In the genomic region with DNA sequence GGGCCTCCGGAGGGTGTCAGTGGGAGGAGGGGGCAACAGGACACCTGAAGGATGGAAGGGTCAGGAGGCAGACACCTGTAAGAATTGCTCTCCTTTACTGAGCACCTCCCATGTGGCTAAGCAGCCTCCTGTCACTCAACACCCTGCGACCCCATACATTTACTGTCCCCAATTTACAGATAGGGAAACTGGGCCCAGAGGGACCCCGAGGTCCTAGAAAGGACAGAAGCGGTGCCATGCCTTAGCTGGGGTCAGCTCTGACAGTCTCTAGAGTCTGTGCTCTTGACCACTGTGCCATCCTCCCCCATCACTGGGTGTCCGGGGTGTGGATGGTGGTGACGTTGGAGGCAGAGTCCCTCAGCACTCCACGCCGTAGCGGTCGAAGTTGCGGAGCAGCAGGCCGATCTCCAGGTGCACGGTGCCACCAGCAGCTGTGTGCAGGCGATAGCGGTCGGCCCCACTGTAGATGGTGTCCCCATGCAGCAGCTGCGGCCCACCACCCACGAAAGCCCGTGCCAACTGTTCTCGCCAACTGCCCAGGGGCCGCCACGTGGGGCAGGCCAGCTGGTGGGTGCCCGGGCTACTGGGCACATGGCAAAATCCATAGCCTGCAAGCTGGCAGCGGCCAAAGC, we compare ENCODE assay signal across 8 cellular contexts. TPM values are rescaled to one million over a fixed set of nuclear protein-coding genes. Genes with fewer than 3 reads are reported as not detected.
A peak's percentile ranks its signal among the peaks of the same experiment; 100 is the strongest.
DNase-seq lines count a peak whose midpoint lies in the region; ATAC-seq and TF ChIP-seq lines count a peak whose summit lies in the region.

No MANE protein-coding gene starts in this region.

- CTCF ChIA-PET in RWPE1 (lab: Yijun Ruan, JAX) = interaction anchor here (0.6 to 1.5 kb wide), 3 partner anchors 26 to 196 kb away, joined by 3 to 5 read pairs (median 4); no protein-coding TSS in a partner anchor

- intact Hi-C loops in sigmoid colon (cut with DNase I) = loop anchor here (5.0 kb wide), 2 partner anchors 42 to 92 kb away; partner anchors contain the start of genes CCDC97 and HNRNPUL1

- peaks cover 0 to 34% (median 24%) of the 10 kb centered on the region in 4 donors for H3K4me1 ChIP-seq in sigmoid colon

- peak overlapping the region; percentile 84 for H3K27ac ChIP-seq in RWPE1
- peak overlapping the region; percentile 87 to 95 (median 94) for H3K27ac ChIP-seq in sigmoid colon

- H3K4me3 ChIP-seq in GM12865 (ENCODE audit: low read depth, low read length) = peak overlapping the region; percentile 96
- peak overlapping the region; percentile 93 for H3K4me3 ChIP-seq in fibroblast of pulmonary artery (replicated peaks; ENCODE audit: low read depth, low read length)
- peak overlapping the region; percentile 74 to 85 (median 77) for H3K4me3 ChIP-seq in sigmoid colon

- H3K9me3 ChIP-seq in sigmoid colon = no peaks in the 10 kb centered on the region

- POLR2A ChIA-PET in RWPE1 (lab: Yijun Ruan, JAX; ENCODE audit: low non-redundant PET) = interaction anchor here (1.4 kb wide), 1 partner anchor 10 kb away, joined by 4 read pairs; no protein-coding TSS in a partner anchor

- DNase-seq in GM12865 (ENCODE audit: low read depth) = no peak
- no peak for DNase-seq in RWPE1 (ENCODE audit: low spot score)
- DNase-seq in fibroblast of pulmonary artery (ENCODE audit: low read depth) = no peak
- DNase-seq in sigmoid colon = peak; percentile 74
- DNase-seq in Kasumi-1 (lab: John Stamatoyannopoulos, UW) = no peak

- 90 to 93% methylated on average over 24 of the region's 24 CpGs for WGBS in sigmoid colon, 2 donors

- TF ChIP-seq CTCF in GM12865 (IDR thresholded peaks at IDR 0.05; ENCODE audit: insufficient read depth, low read depth, low read length, missing control alignments) (no peak), RWPE1 (conservative IDR thresholded peaks at IDR 0.05; ENCODE audit: low read depth) (peak; percentile 58), fibroblast of pulmonary artery (IDR thresholded peaks at IDR 0.05; ENCODE audit: low read length, missing control alignments) (no peak), sigmoid colon (IDR thresholded peaks at IDR 0.05) (peak in 2 of 4 experiments; percentile 7 to 17)

- no peaks in the 10 kb centered on the region for H3K36me3 ChIP-seq in sigmoid colon

- TF ChIP-seq EP300 in sigmoid colon (IDR thresholded peaks at IDR 0.05) = no peak

- TF ChIP-seq POLR2A in sigmoid colon (IDR thresholded peaks at IDR 0.05) = no peak

- ATAC-seq in HG02588 (IDR thresholded peaks at IDR 0.05; ENCODE audit: unreplicated experiment) (no peak), HG03521 (IDR thresholded peaks at IDR 0.05; ENCODE audit: unreplicated experiment) (no peak), HG03442 (IDR thresholded peaks at IDR 0.05; ENCODE audit: unreplicated experiment) (no peak)

- H3K27me3 ChIP-seq in sigmoid colon = no peaks in the 10 kb centered on the region

RNA-seq across cellular contexts. Expression of gene TGFB1, which starts 0.7 kb away (rescaled TPM):
- total RNA-seq in sigmoid colon = 10 to 100 TPM; 16.4 to 27.1 (median 18.1) TPM
- 10 to 100 TPM in 1 of 3 donors, 1 to 10 TPM in 2; 6.5 to 25.0 (median 7.2) TPM for polyA plus RNA-seq in sigmoid colon

RNA-seq across cellular contexts. Expression of gene B9D2, which starts 9.5 kb away (rescaled TPM):
- total RNA-seq in sigmoid colon = 10 to 100 TPM in 3 of 4 donors, 1 to 10 TPM in 1; 7.5 to 14.5 (median 13.6) TPM
- 10 to 100 TPM in 1 of 3 donors, 1 to 10 TPM in 2; 7.2 to 10.1 (median 8.4) TPM for polyA plus RNA-seq in sigmoid colon

RNA-seq across cellular contexts. Expression of gene TMEM91, which starts 21.9 kb away (rescaled TPM):
- total RNA-seq in sigmoid colon = 10 to 100 TPM; 13.6 to 47.1 (median 22.6) TPM
- 1 to 10 TPM in 2 of 3 donors, under 1 TPM in 1; 0.46 to 9.6 (median 5.8) TPM for polyA plus RNA-seq in sigmoid colon

RNA-seq across cellular contexts. Expression of gene EXOSC5, which starts 42.7 kb away (rescaled TPM):
- 10 to 100 TPM in 3 of 4 donors, 1 to 10 TPM in 1; 6.6 to 21.4 (median 14.4) TPM for total RNA-seq in sigmoid colon
- polyA plus RNA-seq in sigmoid colon = 10 to 100 TPM; 11.6 to 32.7 (median 15.6) TPM

RNA-seq across cellular contexts. Expression of gene BCKDHA, which starts 43.2 kb away (rescaled TPM):
- 10 to 100 TPM; 29.6 to 35.7 (median 33.6) TPM for total RNA-seq in sigmoid colon
- 10 to 100 TPM; 19.0 to 32.9 (median 31.2) TPM for polyA plus RNA-seq in sigmoid colon
